1 cellular context compared by ENCODE assay signal in the genomic region with DNA sequence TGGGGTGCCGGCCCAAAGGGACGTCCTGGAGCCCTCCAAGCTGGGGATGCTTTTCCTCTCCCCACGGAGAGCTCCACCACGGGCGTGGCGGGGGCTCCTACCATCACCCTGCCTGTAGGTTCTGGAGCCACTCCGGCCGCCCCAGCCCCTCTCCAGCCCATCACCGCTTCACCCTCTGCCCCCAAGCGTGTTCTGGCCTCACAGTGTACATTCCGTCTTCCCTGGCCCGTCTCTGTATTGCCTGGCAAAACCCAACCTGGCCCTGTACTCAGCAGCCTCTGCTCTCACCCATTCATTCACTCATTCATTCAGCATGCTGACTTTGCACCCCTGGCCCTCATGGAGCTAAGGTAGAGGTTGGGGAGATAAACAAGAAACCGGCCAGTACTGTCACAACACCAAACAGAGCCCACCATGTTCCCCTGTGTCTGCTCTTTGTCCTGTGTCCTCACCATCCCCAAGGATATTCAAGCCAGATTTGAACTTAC.
TF ChIP-seq lines count a peak whose summit lies in the region.

No MANE protein-coding gene starts in this region.

TF ChIP-seq in HCT116, 20 proteins besides CTCF, POLR2A, EP300 and RAD21 (continued from another document):
- TF ChIP-seq, protein P1, sequence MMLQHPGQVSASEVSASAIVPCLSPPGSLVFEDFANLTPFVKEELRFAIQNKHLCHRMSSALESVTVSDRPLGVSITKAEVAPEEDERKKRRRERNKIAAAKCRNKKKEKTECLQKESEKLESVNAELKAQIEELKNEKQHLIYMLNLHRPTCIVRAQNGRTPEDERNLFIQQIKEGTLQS (IDR thresholded peaks at IDR 0.05), result no peak
- TF ChIP-seq, protein P2, sequence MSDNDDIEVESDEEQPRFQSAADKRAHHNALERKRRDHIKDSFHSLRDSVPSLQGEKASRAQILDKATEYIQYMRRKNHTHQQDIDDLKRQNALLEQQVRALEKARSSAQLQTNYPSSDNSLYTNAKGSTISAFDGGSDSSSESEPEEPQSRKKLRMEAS (IDR thresholded peaks at IDR 0.05), result no peak
- no peak for TF ChIP-seq SRF (IDR thresholded peaks at IDR 0.05; ENCODE audit: low read depth)
